26 cellular contexts compared by ENCODE assay signal in genomic region chr1:93623436-93623835, GRCh38. TPM values are rescaled to one million over a fixed set of nuclear protein-coding genes. Genes with fewer than 3 reads are reported as not detected.
DNase-seq lines count a peak whose midpoint lies in the region; ATAC-seq and TF ChIP-seq lines count a peak whose summit lies in the region.
"Had no signal": no experiment of that assay in that cellular context is flagged by ENCODE, and none has a peak within 500 bp of the region (broad histone marks: within the 10 kb centered on the region; RNA-seq: fewer than 3 reads in every experiment).

No MANE protein-coding gene starts in this region.

- intact Hi-C loops in MCF 10A (cut with micrococcal nuclease) = loop anchor here (10.0 kb wide), 1 partner anchor 319 kb away; no protein-coding TSS in a partner anchor
- intact Hi-C loops in breast epithelium (cut with DNase I; ENCODE audit: low total_unique reads) = loop anchor here (10.0 kb wide), 3 partner anchors 189 to 221 kb away; no protein-coding TSS in a partner anchor

- no peaks in the 10 kb centered on the region for H3K9me3 Mint-ChIP-seq in MCF 10A (ENCODE audit: unreplicated experiment)
- peaks cover 6% of the 10 kb centered on the region for H3K9me3 Mint-ChIP-seq in type B pancreatic cell
- H3K9me3 Mint-ChIP-seq: IgD-negative memory B cell; nephron; stimulated activated naive CD8-positive, alpha-beta T cell treated with anti-CD3 and anti-CD28 coated beads, Interleukin-15, amount 100 ng/mL, for 72 hours had no signal

- POLR2A ChIA-PET in MCF 10A (lab: Yijun Ruan, JAX) = interaction anchor here (0.8 to 4.0 kb wide), 21 partner anchors 8 to 545 kb away, joined by 3 to 19 read pairs (median 4); partner anchors contain the start of genes BCAR3 and FNBP1L

- H3K4me1 ChIP-seq in breast epithelium = no peaks in the 10 kb centered on the region

- no peak for DNase-seq in MCF 10A (ENCODE audit: unreplicated experiment)
- DNase-seq in breast epithelium (ENCODE audit: low spot score in 2 of 2) = no peak
- no peak for DNase-seq in T-helper 17 cell
- DNase-seq in islet precursor cell = peak; percentile 55
- no peak for DNase-seq in KBM-7
- no peak for DNase-seq in type B pancreatic cell (ENCODE audit: extremely low spot score, unreplicated experiment)
- DNase-seq: activated CD4-positive, alpha-beta T cell treated with anti-CD3 and anti-CD28 coated beads for 1 hour; activated CD8-positive, alpha-beta T cell treated with anti-CD3 and anti-CD28 coated beads, Interleukin-2, amount 10 ng/mL, durations not matched to agents 7 days and 5 days; activated effector memory CD4-positive, alpha-beta T cell treated with anti-CD3 and anti-CD28 coated beads, Interleukin-2, amount 50 U/mL, for 16 hours; DMS79; effector CD4-positive, alpha-beta T cell; left lung; NCI-H1105 treated with DMSO at 0.1 percent for 48 hours; NCI-H2081 treated with DMSO at 0.1 percent for 48 hours; NCI-H774; pancreas; right cardiac atrium; stimulated activated CD4-positive, alpha-beta T cell treated with anti-CD3 and anti-CD28 coated beads, Interleukin-15, amount 100 ng/mL, for 24 hours; stimulated activated naive CD8-positive, alpha-beta T cell treated with anti-CD3 and anti-CD28 coated beads, Interleukin-15, amount 100 ng/mL, for 72 hours; tibial artery had no signal

- CTCF ChIA-PET in MCF 10A (lab: Yijun Ruan, JAX) = interaction anchor here (0.6 to 4.9 kb wide), 10 partner anchors 10 to 256 kb away, joined by 3 to 32 read pairs (median 4); partner anchors contain the start of gene DNTTIP2

- BruUV-seq in MCF 10A (replicated peaks; lab: Mats Ljungman, UMichigan) = no TSS peak

- TF ChIP-seq POLR2A in breast epithelium (IDR thresholded peaks at IDR 0.05) = no peak

- no peaks in the 10 kb centered on the region for H3K27me3 ChIP-seq in breast epithelium
- H3K27me3 ChIP-seq: left lung, pancreas, tibial artery had no signal

- peaks cover 56% of the 10 kb centered on the region for H3K4me1 Mint-ChIP-seq in MCF 10A (ENCODE audit: insufficient read depth, unreplicated experiment)
- peaks cover 2% of the 10 kb centered on the region for H3K4me1 Mint-ChIP-seq in T-helper 17 cell
- H3K4me1 Mint-ChIP-seq in type B pancreatic cell (ENCODE audit: unreplicated experiment) = peaks cover 54% of the 10 kb centered on the region
- H3K4me1 Mint-ChIP-seq: stimulated activated naive CD8-positive, alpha-beta T cell treated with anti-CD3 and anti-CD28 coated beads, Interleukin-15, amount 100 ng/mL, for 72 hours had no signal

- no peak overlapping the region for H3K27ac ChIP-seq in breast epithelium
- H3K27ac ChIP-seq: left lung, pancreas, tibial artery had no signal

- in situ Hi-C loops in KBM-7 (cut with MboI; ENCODE audit: low pct_unique_long_range_greater_than_20kb, low sequenced_read_pairs) = loop anchor here (25.0 kb wide), 1 partner anchor 186 kb away; the partner anchor contains the start of gene FNBP1L

- H3K9me3 ChIP-seq in breast epithelium (no peaks in the 10 kb centered on the region), T-helper 17 cell (ENCODE audit: control insufficient read depth, low read length, poor library complexity, severe bottlenecking) (no peaks in the 10 kb centered on the region)
- H3K9me3 ChIP-seq: left lung, pancreas, tibial artery had no signal

- H3K27ac Mint-ChIP-seq in MCF 10A (ENCODE audit: low read depth, unreplicated experiment) (peak overlapping the region; percentile 88), T-helper 17 cell (peak overlapping the region; percentile 27), type B pancreatic cell (no peak overlapping the region)
- H3K27ac Mint-ChIP-seq: activated CD8-positive, alpha-beta T cell treated with anti-CD3 and anti-CD28 coated beads, Interleukin-2, amount 10 ng/mL, durations not matched to agents 7 days and 5 days; B cell; nephron; stimulated activated naive CD8-positive, alpha-beta T cell treated with anti-CD3 and anti-CD28 coated beads, Interleukin-15, amount 100 ng/mL, for 72 hours had no signal

- no peak overlapping the region for H3K4me3 Mint-ChIP-seq in MCF 10A (ENCODE audit: unreplicated experiment)
- H3K4me3 Mint-ChIP-seq in T-helper 17 cell = no peak overlapping the region
- H3K4me3 Mint-ChIP-seq in type B pancreatic cell = no peak overlapping the region
- H3K4me3 Mint-ChIP-seq: activated CD8-positive, alpha-beta T cell treated with anti-CD3 and anti-CD28 coated beads, Interleukin-2, amount 10 ng/mL, durations not matched to agents 7 days and 5 days; B cell; IgD-negative memory B cell; nephron; stimulated activated naive CD8-positive, alpha-beta T cell treated with anti-CD3 and anti-CD28 coated beads, Interleukin-15, amount 100 ng/mL, for 72 hours had no signal

- no peaks in the 10 kb centered on the region for H3K27me3 Mint-ChIP-seq in MCF 10A (ENCODE audit: insufficient read depth, unreplicated experiment)
- peaks cover 6% of the 10 kb centered on the region for H3K27me3 Mint-ChIP-seq in T-helper 17 cell
- H3K27me3 Mint-ChIP-seq in type B pancreatic cell = no peaks in the 10 kb centered on the region
- H3K27me3 Mint-ChIP-seq: B cell, IgD-negative memory B cell had no signal

- no peak overlapping the region for H3K4me3 ChIP-seq in breast epithelium
- H3K4me3 ChIP-seq: GM12878, left lung, pancreas, tibial artery had no signal

- H3K36me3 ChIP-seq in breast epithelium = no peaks in the 10 kb centered on the region
- H3K36me3 ChIP-seq: left lung, pancreas, tibial artery had no signal

- H3K36me3 Mint-ChIP-seq in MCF 10A (ENCODE audit: insufficient read depth, unreplicated experiment) (peaks cover 27% of the 10 kb centered on the region), T-helper 17 cell (ENCODE audit: low read depth) (no peaks in the 10 kb centered on the region), type B pancreatic cell (peaks cover 16% of the 10 kb centered on the region)
- H3K36me3 Mint-ChIP-seq: IgD-negative memory B cell had no signal

- no peak for ATAC-seq in T-helper 17 cell
- no peak for ATAC-seq in HG03159 (IDR thresholded peaks at IDR 0.05; ENCODE audit: unreplicated experiment)
- no peak for ATAC-seq in HG03342 (IDR thresholded peaks at IDR 0.05; ENCODE audit: unreplicated experiment)
- ATAC-seq: activated CD8-positive, alpha-beta T cell treated with anti-CD3 and anti-CD28 coated beads, Interleukin-2, amount 10 ng/mL, durations not matched to agents 7 days and 5 days; GM12878; pancreas; stimulated activated naive CD8-positive, alpha-beta T cell treated with anti-CD3 and anti-CD28 coated beads, Interleukin-15, amount 100 ng/mL, for 72 hours had no signal

- TF ChIP-seq CTCF in MCF 10A (IDR thresholded peaks at IDR 0.05; ENCODE audit: unreplicated experiment) (no peak), breast epithelium (IDR thresholded peaks at IDR 0.05) (no peak), type B pancreatic cell (conservative IDR thresholded peaks at IDR 0.05) (no peak)

RNA-seq across cellular contexts. Expression of gene BCAR3, which starts 58.2 kb away (rescaled TPM):
- total RNA-seq in MCF 10A (2022) (83.6 and 130 TPM in 2 replicates), breast epithelium (10 to 100 TPM; 26.7 to 42.7 (median 30.2) TPM), T-helper 17 cell (1 to 10 TPM in 1 of 2 donors, under 1 TPM in 1; 0.87 to 1.0 TPM), type B pancreatic cell (ENCODE audit: low replicate concordance) (16.6 and 52.1 TPM in 2 replicates)
